12 cellular contexts compared by ENCODE assay signal in genomic region chrX:51837926-51838325, GRCh38. TPM values are rescaled to one million over a fixed set of nuclear protein-coding genes. Genes with fewer than 3 reads are reported as not detected.
DNase-seq lines count a peak whose midpoint lies in the region; ATAC-seq and TF ChIP-seq lines count a peak whose summit lies in the region.
"Had no signal": no experiment of that assay in that cellular context is flagged by ENCODE, and none has a peak within 500 bp of the region (broad histone marks: within the 10 kb centered on the region; RNA-seq: fewer than 3 reads in every experiment).

No MANE protein-coding gene starts in this region.

- 39 to 54% (median 53%) methylated on average over 3 of the region's 3 CpGs for WGBS in adrenal gland, 4 donors
- WGBS in transverse colon (ENCODE audit: low coverage in 1 of 2), 2 donors = 37% methylated on average over 3 of the region's 3 CpGs; no CpG with 5 or more reads in 1 of the 2 donors
- WGBS in smooth muscle cell (ENCODE audit: low lambda C conversion rate) = 52% methylated on average over 3 of the region's 3 CpGs

- no peak for TF ChIP-seq POLR2A in adrenal gland (IDR thresholded peaks at IDR 0.05)
- TF ChIP-seq POLR2A in transverse colon (IDR thresholded peaks at IDR 0.05) = no peak

- peaks cover 41% of the 10 kb centered on the region for H4K20me1 ChIP-seq in smooth muscle cell (ENCODE audit: low read depth)

- no peaks in the 10 kb centered on the region for H3F3A ChIP-seq in smooth muscle cell (ENCODE audit: low read depth)

- no peak overlapping the region for H3K4me3 Mint-ChIP-seq in CD4-positive, alpha-beta T cell
- H3K4me3 Mint-ChIP-seq: T-cell had no signal

- no peak overlapping the region for H3K27ac Mint-ChIP-seq in CD4-positive, alpha-beta T cell
- H3K27ac Mint-ChIP-seq: T-cell had no signal

- no peaks in the 10 kb centered on the region for H3K36me3 ChIP-seq in adrenal gland (replicated peaks in 1 of 2)
- H3K36me3 ChIP-seq in transverse colon = no peaks in the 10 kb centered on the region
- H3K36me3 ChIP-seq in smooth muscle cell (ENCODE audit: low read depth) = no peaks in the 10 kb centered on the region

- CTCF ChIA-PET in CD4-positive, alpha-beta T cell (lab: Charles Lee) = no interaction called here

- TF ChIP-seq EP300 in transverse colon (IDR thresholded peaks at IDR 0.05; ENCODE audit: low read depth) = no peak

- peak; percentile 56 for DNase-seq in Right ventricle myocardium superior
- DNase-seq in cardiac septum (ENCODE audit: low spot score) = no peak
- peak; percentile 15 to 65 (median 55) for DNase-seq in adrenal gland
- DNase-seq in inferior parietal cortex (ENCODE audit: extremely low spot score) = peak; percentile 20
- peak; percentile 60 for DNase-seq in transverse colon
- DNase-seq in stimulated activated CD4-positive, alpha-beta T cell treated with anti-CD3 and anti-CD28 coated beads, Interleukin-12 subunit alpha, Interleukin-12 subunit beta, amount 100 ng/mL, for 4 hours = no peak
- no peak for DNase-seq in CD4-positive, alpha-beta T cell
- no peak for DNase-seq in smooth muscle cell (lab: John Stamatoyannopoulos, UW; ENCODE audit: unreplicated experiment)
- DNase-seq: MV-4-11; stimulated activated CD8-positive, alpha-beta memory T cell treated with anti-CD3 and anti-CD28 coated beads, Interleukin-4, amount 100 ng/mL, for 48 hours; T-cell had no signal

- TF ChIP-seq CTCF in adrenal gland (IDR thresholded peaks at IDR 0.05) = no peak
- no peak for TF ChIP-seq CTCF in transverse colon (IDR thresholded peaks at IDR 0.05)
- TF ChIP-seq CTCF in CD4-positive, alpha-beta T cell (IDR thresholded peaks at IDR 0.05) = no peak
- no peak for TF ChIP-seq CTCF in smooth muscle cell (IDR thresholded peaks at IDR 0.05; ENCODE audit: borderline replicate concordance, insufficient read depth, poor library complexity, severe bottlenecking)

- intact Hi-C loops in Right ventricle myocardium superior (cut with DNase I) = no loop called here
- intact Hi-C loops in cardiac septum (cut with DNase I) = no loop called here
- intact Hi-C loops in adrenal gland (cut with DNase I) = no loop called here
- intact Hi-C loops in transverse colon (cut with DNase I; ENCODE audit: low total_unique reads) = no loop called here
- intact Hi-C loops in CD4-positive, alpha-beta T cell (cut with DNase I, micrococcal nuclease) = no loop called here

- H3K27me3 Mint-ChIP-seq in CD4-positive, alpha-beta T cell = no peaks in the 10 kb centered on the region

- peaks cover 21% of the 10 kb centered on the region for H3K4me1 Mint-ChIP-seq in CD4-positive, alpha-beta T cell (ENCODE audit: low read depth)

- H3K9me3 Mint-ChIP-seq in CD4-positive, alpha-beta T cell = no peaks in the 10 kb centered on the region
- H3K9me3 Mint-ChIP-seq: T-cell had no signal

- no peak overlapping the region for H3K9ac ChIP-seq in smooth muscle cell (ENCODE audit: low read depth)

- peaks cover 33% of the 10 kb centered on the region for H3K36me3 Mint-ChIP-seq in CD4-positive, alpha-beta T cell (ENCODE audit: low read depth)

- no peak overlapping the region for H2AFZ ChIP-seq in smooth muscle cell (ENCODE audit: low read depth)

- POLR2A ChIA-PET in CD4-positive, alpha-beta T cell (lab: Charles Lee) = no interaction called here

- H3K4me1 ChIP-seq in adrenal gland (replicated peaks in 1 of 2) (no peaks in the 10 kb centered on the region), transverse colon (peaks cover 0 to 24% (median 4%) of the 10 kb centered on the region in 4 donors), smooth muscle cell (ENCODE audit: low read depth) (no peaks in the 10 kb centered on the region)

- H3K27me3 ChIP-seq in adrenal gland (peaks cover 3% of the 10 kb centered on the region), transverse colon (no peaks in the 10 kb centered on the region), smooth muscle cell (ENCODE audit: low read depth) (no peaks in the 10 kb centered on the region)
- H3K27me3 ChIP-seq in CD4-positive, alpha-beta T cell (ENCODE audit: control insufficient read depth, insufficient read depth, low read length) = no peaks in the 10 kb centered on the region

- H3K4me2 ChIP-seq in smooth muscle cell = no peak overlapping the region

- ATAC-seq in Right ventricle myocardium superior (ENCODE audit: poor library complexity) = peak; percentile 53
- ATAC-seq in CD4-positive, alpha-beta T cell (ENCODE audit: poor library complexity) = no peak
- ATAC-seq: GM12878, T-cell had no signal

- H3K4me3 ChIP-seq in adrenal gland (no peak overlapping the region), transverse colon (no peak overlapping the region), smooth muscle cell (no peak overlapping the region)
- H3K4me3 ChIP-seq: GM12878 had no signal

- no peaks in the 10 kb centered on the region for H3K79me2 ChIP-seq in smooth muscle cell (ENCODE audit: low read depth)

- in situ Hi-C loops in transverse colon (cut with MboI; ENCODE audit: low pct_ligation_motif_present in 1 of 4, low pct_unique_long_range_greater_than_20kb in 1 of 4, low sequenced_read_pairs in 3 of 4) = no loop called here

- H3K27ac ChIP-seq in adrenal gland (no peak overlapping the region), transverse colon (peak overlapping the region; percentile 6 to 26 (median 10)), smooth muscle cell (ENCODE audit: low read depth) (no peak overlapping the region)
- H3K27ac ChIP-seq in CD4-positive, alpha-beta T cell (ENCODE audit: low read depth, low read length) = no peak overlapping the region

- no peaks in the 10 kb centered on the region for H3K9me3 ChIP-seq in adrenal gland (replicated peaks in 1 of 3)
- no peaks in the 10 kb centered on the region for H3K9me3 ChIP-seq in transverse colon
- H3K9me3 ChIP-seq in CD4-positive, alpha-beta T cell (ENCODE audit: control insufficient read depth, low read length) = no peaks in the 10 kb centered on the region
- no peaks in the 10 kb centered on the region for H3K9me3 ChIP-seq in smooth muscle cell (replicated peaks; ENCODE audit: low read depth)

RNA-seq across cellular contexts. Expression of gene MAGED1, which starts 55.5 kb away (rescaled TPM):
- total RNA-seq in Right ventricle myocardium superior (54.8 TPM), cardiac septum (79.9 TPM), adrenal gland (100 to 1,000 TPM; 201 to 363 (median 271) TPM), transverse colon (10 to 100 TPM; 43.7 to 77.2 (median 55.9) TPM), smooth muscle cell (409 and 422 TPM in 2 replicates)
- polyA plus RNA-seq in adrenal gland (100 to 1,000 TPM in 1 of 3 donors, 10 to 100 TPM in 2; 47.9 to 333 (median 78.8) TPM), smooth muscle cell (506 and 614 TPM in 2 replicates)
- total RNA-seq in CD4-positive, alpha-beta T cell = 10 to 100 TPM; 20.3 to 23.7 TPM

Comparison
In these comparisons a context has a peak if more than half of its experiments do, and no peak if none do; other contexts are left out.
1. DNase-seq: peak in Right ventricle myocardium superior (single experiment), adrenal gland (7 of 7), inferior parietal cortex (single experiment) and transverse colon (single experiment); none in cardiac septum (single experiment), stimulated activated CD4-positive, alpha-beta T cell treated with anti-CD3 and anti-CD28 coated beads, Interleukin-12 subunit alpha, Interleukin-12 subunit beta, amount 100 ng/mL, for 4 hours (single experiment), CD4-positive, alpha-beta T cell (0 of 10) and smooth muscle cell (single experiment).
2. H3K27ac ChIP-seq: peak in transverse colon (4 of 4); none in adrenal gland (0 of 5), CD4-positive, alpha-beta T cell (single experiment) and smooth muscle cell (single experiment).